Comparison of ENCODE assay signal across 8 cellular contexts in genomic region chr4:112231779-112232713, GRCh38. TPM values are rescaled to one million over a fixed set of nuclear protein-coding genes. Genes with fewer than 3 reads are reported as not detected.
DNase-seq lines count a peak whose midpoint lies in the region; ATAC-seq and TF ChIP-seq lines count a peak whose summit lies in the region.

Gene AP1AR, plus strand, starts transcription at chr4:112231787. Its CDS starts 305 bp downstream, at chr4:112232092.

- peak in 3 of 4 donors; percentile 78 to 91 (median 88) for TF ChIP-seq POLR2A in upper lobe of left lung (IDR thresholded peaks at IDR 0.05)

- intact Hi-C loops in cardiac septum (cut with DNase I) (loop anchor here (2.0 to 5.0 kb wide), 2 partner anchors 55 to 91 kb away; partner anchors contain the start of gene TIFA), posterior vena cava (cut with DNase I) (loop anchor here (5.0 to 10.0 kb wide), 2 partner anchors 85 to 137 kb away; partner anchors contain the start of gene FAM241A (in 1 of the 2))

- H3K36me3 ChIP-seq in adipocyte (ENCODE audit: control insufficient read depth, insufficient read depth, low read length, severe bottlenecking) (no peaks in the 10 kb centered on the region), upper lobe of left lung (no peaks in the 10 kb centered on the region)

- no peaks in the 10 kb centered on the region for H3K9me3 Mint-ChIP-seq in HFFc6

- H3K4me3 ChIP-seq in adipocyte (ENCODE audit: low read length) (peak within 1 kb of the TSS; percentile 97), upper lobe of left lung (peak within 1 kb of the TSS; percentile 73 to 99 (median 91))

- peak within 1 kb of the TSS; percentile 98 for H3K27ac Mint-ChIP-seq in HFFc6

- H3K27me3 Mint-ChIP-seq in HFFc6 (ENCODE audit: insufficient read depth): no peaks in the 10 kb centered on the region

- peak within 1 kb of the TSS; percentile 91 to 98 (median 95) for H3K27ac ChIP-seq in upper lobe of left lung

- no peaks in the 10 kb centered on the region for H3K36me3 Mint-ChIP-seq in HFFc6 (ENCODE audit: low read depth)

- TF ChIP-seq EP300 in upper lobe of left lung (IDR thresholded peaks at IDR 0.05): peak in 1 of 4 donors; percentile 3

- 0 to 2% methylated on average over 23 to 42 of the region's 70 CpGs for WGBS in upper lobe of left lung, 2 donors

- no peaks in the 10 kb centered on the region for H3K27me3 ChIP-seq in adipocyte (replicated peaks; ENCODE audit: control insufficient read depth, insufficient read depth, low read length)
- H3K27me3 ChIP-seq in upper lobe of left lung: no peaks in the 10 kb centered on the region

- H3K4me3 Mint-ChIP-seq in HFFc6: peak within 1 kb of the TSS; percentile 96

- ATAC-seq in upper lobe of left lung (ENCODE audit: low FRiP score in 2 of 2): peak; percentile 90 to 92

- TF ChIP-seq CTCF in GM12872 (IDR thresholded peaks at IDR 0.05; ENCODE audit: insufficient read depth, low read depth, low read length) (peak; percentile 46), HFFc6 (IDR thresholded peaks at IDR 0.05) (peak; percentile 49), upper lobe of left lung (IDR thresholded peaks at IDR 0.05) (peak in 5 of 6 experiments; percentile 25 to 55 (median 42))

- DNase-seq in HFFc6 (peak; percentile 58), NAMALWA (ENCODE audit: low spot score) (peak; percentile 91), T follicular helper cell (ENCODE audit: low read depth) (peak; percentile 61), adipocyte (ENCODE audit: low read depth) (peak; percentile 92), cardiac septum (ENCODE audit: low spot score) (peak; percentile 89), posterior vena cava (ENCODE audit: low spot score) (peak; percentile 93), upper lobe of left lung (peak; percentile 88 to 97)

- H3K4me1 ChIP-seq in adipocyte (ENCODE audit: control insufficient read depth, insufficient read depth, low read length) (peaks cover 34% of the 10 kb centered on the region), upper lobe of left lung (peaks cover 4 to 18% (median 11%) of the 10 kb centered on the region in 4 donors)

- no peaks in the 10 kb centered on the region for H3K9me3 ChIP-seq in adipocyte (ENCODE audit: control insufficient read depth, low read length)
- no peaks in the 10 kb centered on the region for H3K9me3 ChIP-seq in upper lobe of left lung

- peaks cover 33% of the 10 kb centered on the region for H3K4me1 Mint-ChIP-seq in HFFc6 (ENCODE audit: low read depth)

- peak within 1 kb of the TSS; percentile 91 for H3K9ac ChIP-seq in adipocyte (ENCODE audit: low read length)

RNA-seq across cellular contexts. Expression of gene AP1AR, which starts in this region (rescaled TPM):
- 10 to 100 TPM in 5 of 6 experiments, 1 to 10 TPM in 1; 8.7 to 15.6 (median 11.4) TPM for total RNA-seq in HFFc6 (2021; fragmentation: NEBNext Ultra II Directional; extraction: Animal tissue kit (Norgen Biotek cat#: 25700))
- total RNA-seq in cardiac septum (10.7 TPM), posterior vena cava (10 to 100 TPM; 13.5 to 21.2 TPM), upper lobe of left lung (10 to 100 TPM; 21.9 to 25.1 (median 24.1) TPM)

Comparison
In these comparisons a context has a peak if more than half of its experiments do, and no peak if none do; other contexts are left out.
1. Peak in every context shown above with its lines: DNase-seq, ATAC-seq, H3K4me3 ChIP-seq and H3K27ac ChIP-seq.